8 cellular contexts compared by ENCODE assay signal in the genomic region with DNA sequence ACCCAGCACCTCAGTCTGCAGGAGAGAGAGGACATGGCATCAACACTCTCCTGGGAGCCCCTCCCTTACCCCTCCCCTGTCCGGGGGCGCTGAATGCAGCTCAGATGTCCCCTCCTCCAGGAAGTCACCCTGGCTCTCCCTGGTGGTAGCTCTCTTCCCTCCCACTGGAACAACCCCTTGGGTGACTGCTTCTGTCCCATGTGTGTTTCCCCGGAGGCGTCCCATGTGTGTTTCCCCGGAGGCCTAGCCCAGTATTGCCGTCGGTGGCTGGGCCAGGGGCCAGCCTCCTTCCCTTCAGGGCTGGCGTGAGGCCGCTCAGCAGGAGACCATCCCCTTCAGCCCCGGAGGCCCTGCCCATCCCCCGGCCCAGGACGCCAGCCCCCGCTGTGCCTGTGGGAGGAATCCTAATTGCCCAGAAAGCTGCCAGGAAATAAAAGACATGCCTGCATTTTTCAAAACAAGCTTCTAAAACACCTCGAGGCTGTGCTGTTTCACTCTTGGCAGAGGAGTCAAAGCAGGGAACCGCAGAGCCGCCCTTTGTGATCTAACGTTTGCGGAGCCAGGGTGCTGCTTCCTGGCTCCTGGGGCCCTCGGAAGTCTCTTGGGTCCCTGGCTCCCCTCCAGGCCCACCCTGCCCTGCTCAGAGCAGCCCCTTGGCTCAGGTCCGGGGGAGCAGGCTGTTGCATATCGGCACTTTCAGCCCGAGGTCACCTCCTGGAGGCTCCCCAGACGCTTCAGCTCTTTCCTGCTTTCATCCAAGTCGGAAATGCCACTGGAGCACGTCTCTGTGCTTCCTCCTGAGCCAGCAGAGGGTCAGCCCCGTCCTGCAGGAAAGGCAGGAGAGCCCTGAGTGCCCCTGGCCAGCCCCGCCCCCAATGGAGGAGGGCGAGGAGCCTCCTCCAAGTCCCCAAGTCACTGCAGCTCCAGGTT. TPM values are rescaled to one million over a fixed set of nuclear protein-coding genes. Genes with fewer than 3 reads are reported as not detected.
DNase-seq lines count a peak whose midpoint lies in the region; ATAC-seq and TF ChIP-seq lines count a peak whose summit lies in the region.

No MANE protein-coding gene starts in this region.

- no peaks in the 10 kb centered on the region for H4K20me1 ChIP-seq in H9 (ENCODE audit: control insufficient read depth, insufficient read depth, insufficient read length)

- H3K79me2 ChIP-seq in H9 (ENCODE audit: insufficient read depth, low read length), result no peaks in the 10 kb centered on the region

- H2AFZ ChIP-seq in H9 (ENCODE audit: low read length), result no peak overlapping the region

- H3K27ac ChIP-seq in H9 (ENCODE audit: insufficient read length, low read depth, low read length) (no peak overlapping the region), esophagus (ENCODE audit: low read depth in 2 of 2, low read length in 1 of 2) (peak overlapping the region; percentile 46 to 68), thoracic aorta (peak overlapping the region; percentile 45 to 72)

- no peak overlapping the region for H2BK15ac ChIP-seq in H9 (ENCODE audit: low read depth, low read length)

- H3K23ac ChIP-seq in H9 (ENCODE audit: insufficient read length, low read depth, low read length), result no peak overlapping the region

- peak; percentile 52 for ATAC-seq in thoracic aorta (ENCODE audit: insufficient number of reproducible peaks, low FRiP score, low read depth)

- peaks cover 17% of the 10 kb centered on the region in 2 experiments for H3K4me1 Mint-ChIP-seq in H9

- H3K27ac Mint-ChIP-seq in H9, result peak overlapping the region in 1 of 3 experiments; percentile 85; a peak in 1 of 7 replicates

- H2BK20ac ChIP-seq in H9 (ENCODE audit: low read depth, low read length, poor library complexity, severe bottlenecking), result peak overlapping the region; percentile 51

- WGBS in H9 (ENCODE audit: extremely low coverage, insufficient read length, low lambda C conversion rate), result no CpG with 5 or more reads among the region's 28 CpGs
- 5 to 13% methylated on average over 28 of the region's 28 CpGs for WGBS in esophagus, 2 donors

- no peak overlapping the region for H2AK5ac ChIP-seq in H9 (ENCODE audit: insufficient read length, low read length)

- no peak overlapping the region for H3K56ac ChIP-seq in H9 (ENCODE audit: insufficient read length, low read depth, low read length)

- no peak overlapping the region for H4K91ac ChIP-seq in H9 (ENCODE audit: insufficient read length, low read depth, low read length)

- H4K5ac ChIP-seq in H9 (ENCODE audit: insufficient read length, low read depth, low read length), result no peak overlapping the region

- H3K27me3 ChIP-seq in H9 (ENCODE audit: insufficient read depth, low read length) (no peaks in the 10 kb centered on the region), esophagus (ENCODE audit: control insufficient read depth in 1 of 2, insufficient read depth in 2 of 2, low read length in 2 of 2) (no peaks in the 10 kb centered on the region), thoracic aorta (replicated peaks; ENCODE audit: insufficient read depth) (no peaks in the 10 kb centered on the region)

- no peak overlapping the region for H2BK5ac ChIP-seq in H9 (ENCODE audit: insufficient read length, low read length)

- H3K4me2 ChIP-seq in H9 (ENCODE audit: insufficient read depth, insufficient read length, low read length), result peak overlapping the region; percentile 4

- H3K4ac ChIP-seq in H9 (ENCODE audit: low read depth, low read length), result no peak overlapping the region

- H3K23me2 ChIP-seq in H9 (ENCODE audit: insufficient read length, low read depth, low read length, poor library complexity, severe bottlenecking), result peaks cover 5% of the 10 kb centered on the region

- H3T11ph ChIP-seq in H9 (ENCODE audit: low read length), result no peak overlapping the region

- peak overlapping the region; percentile 21; the same call in 1 of the 2 replicates for H3K14ac ChIP-seq in H9 (ENCODE audit: insufficient read depth, low read length)

- peak overlapping the region; percentile 1 to 7 for H3K4me3 ChIP-seq in esophagus (ENCODE audit: low read depth in 1 of 2, low read length in 2 of 2)
- H3K4me3 ChIP-seq in thoracic aorta, result peak overlapping the region; percentile 66

- peaks cover 7 to 12% (median 8%) of the 10 kb centered on the region in 3 experiments; a peak in 5 of 7 replicates for H3K36me3 Mint-ChIP-seq in H9 (ENCODE audit: insufficient read depth in 1 of 3, low read depth in 3 of 3)

- peaks cover 22% of the 10 kb centered on the region for H3K27me3 Mint-ChIP-seq in H9 (ENCODE audit: low read depth)

- H4K8ac ChIP-seq in H9 (replicated peaks; ENCODE audit: insufficient read length, low read depth, low read length), result no peak overlapping the region

- H3K4me1 ChIP-seq in H9 (ENCODE audit: insufficient read depth, low read length) (no peaks in the 10 kb centered on the region; the same call in 1 of the 2 replicates), esophagus (ENCODE audit: control insufficient read depth in 2 of 2, insufficient read depth in 2 of 2, low read length in 1 of 2) (peaks cover 10 to 26% of the 10 kb centered on the region in 2 donors), thoracic aorta (ENCODE audit: control insufficient read depth in 1 of 2, low read depth in 2 of 2) (peaks cover 17 to 31% of the 10 kb centered on the region in 2 donors)

- DNase-seq in 8988T (peak; percentile 27), H9 (peak; percentile 76), midbrain (lab: John Stamatoyannopoulos, UW) (peak; percentile 60), thoracic aorta (ENCODE audit: low spot score) (no peak), NOMO-1 treated with dmso at 0.1 percent for 144 hours (lab: John Stamatoyannopoulos, UW; ENCODE audit: unreplicated experiment) (no peak), OCI-M2 (lab: John Stamatoyannopoulos, UW; ENCODE audit: unreplicated experiment) (no peak)
- peak; percentile 39 for DNase-seq in activated CD8-positive, alpha-beta memory T cell treated with anti-CD3 and anti-CD28 coated beads, Interleukin-2, amount 50 U/mL, for 4 hours

- H3K9me3 Mint-ChIP-seq in H9, result peaks cover 15 to 16% of the 10 kb centered on the region in 2 experiments

- peak overlapping the region; percentile 56 for H3K18ac ChIP-seq in H9 (ENCODE audit: insufficient read length, low read depth, low read length)

- H3K9me3 ChIP-seq in H9 (ENCODE audit: control insufficient read depth, low read depth, low read length) (no peaks in the 10 kb centered on the region), esophagus (ENCODE audit: control insufficient read depth in 2 of 2, insufficient read depth in 1 of 2, low read depth in 1 of 2, low read length in 1 of 2) (no peaks in the 10 kb centered on the region), thoracic aorta (peaks cover under 1% of the 10 kb centered on the region)

- H3K9ac ChIP-seq in H9 (ENCODE audit: extremely low read depth, insufficient read length, low read length), result no peak overlapping the region

- no peaks in the 10 kb centered on the region for H3K36me3 ChIP-seq in esophagus (ENCODE audit: control insufficient read depth in 2 of 2, insufficient read depth in 2 of 2, low read length in 1 of 2)
- H3K36me3 ChIP-seq in thoracic aorta, result peaks cover under 1% of the 10 kb centered on the region

- H3K79me1 ChIP-seq in H9 (ENCODE audit: insufficient read depth, low read depth, low read length, poor library complexity, severe bottlenecking), result no peaks in the 10 kb centered on the region

- no peak overlapping the region for H2BK120ac ChIP-seq in H9 (ENCODE audit: low read depth, low read length, poor library complexity, severe bottlenecking)

- no peak overlapping the region for H2BK12ac ChIP-seq in H9 (ENCODE audit: insufficient read length, low read depth, low read length)

- H3K4me3 Mint-ChIP-seq in H9, result peak overlapping the region; percentile 37 to 44; a peak in 3 of 5 replicates

- no peak for TF ChIP-seq CTCF in H9 (conservative IDR thresholded peaks at IDR 0.05)
- peak; percentile 33 for TF ChIP-seq CTCF in thoracic aorta (IDR thresholded peaks at IDR 0.05)

RNA-seq across cellular contexts. Expression of gene SNED1, which starts 11.4 kb away (rescaled TPM):
- total RNA-seq in H9 (2021) (1.8 and 2.5 TPM in 2 replicates), thoracic aorta (100 to 1,000 TPM; 133 to 206 TPM)
- polyA plus RNA-seq in esophagus, result 1 to 10 TPM; 3.3 to 3.6 TPM

Comparison
In these comparisons a context has a peak if more than half of its experiments do, and no peak if none do; other contexts are left out.
1. DNase-seq: peak in 8988T (single experiment), H9 (single experiment), activated CD8-positive, alpha-beta memory T cell treated with anti-CD3 and anti-CD28 coated beads, Interleukin-2, amount 50 U/mL, for 4 hours (single experiment) and midbrain (single experiment); none in thoracic aorta (single experiment), NOMO-1 treated with dmso at 0.1 percent for 144 hours (single experiment) and OCI-M2 (single experiment).
2. RNA of gene SNED1, which starts 11.4 kb away (total RNA-seq): 133 to 206 TPM in thoracic aorta; 1.8 to 2.5 TPM in H9; every median in the first group is over 10 times any median in the second.